Comparison of ENCODE assay signal across 14 cellular contexts in the genomic region with DNA sequence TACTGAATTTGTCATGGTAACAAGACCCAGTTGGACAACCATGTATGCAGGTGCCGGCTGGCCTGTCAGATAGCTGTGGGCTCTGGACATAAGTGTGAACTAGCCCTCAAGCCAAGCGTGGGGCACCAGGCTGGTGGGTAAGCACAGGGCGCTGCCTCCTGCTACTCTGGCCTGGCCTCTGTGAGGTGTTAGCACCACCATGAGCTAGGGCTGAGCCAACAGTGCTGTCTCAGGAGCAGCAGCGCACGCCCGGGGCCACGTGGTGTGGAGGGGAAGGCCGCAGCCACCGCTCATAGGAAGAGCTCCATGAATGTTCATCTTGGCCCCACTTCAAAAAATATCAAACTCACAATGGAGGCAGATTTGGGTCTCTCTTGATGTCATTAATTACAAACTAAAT. TPM values are rescaled to one million over a fixed set of nuclear protein-coding genes. Genes with fewer than 3 reads are reported as not detected.
DNase-seq lines count a peak whose midpoint lies in the region; ATAC-seq, FAIRE-seq and TF ChIP-seq lines count a peak whose summit lies in the region.
"Had no signal": no experiment of that assay in that cellular context is flagged by ENCODE, and none has a peak within 500 bp of the region (broad histone marks: within the 10 kb centered on the region; RNA-seq: fewer than 3 reads in every experiment).

No MANE protein-coding gene starts in this region.

- no peaks in the 10 kb centered on the region for H3K9me3 Mint-ChIP-seq in IgD-negative memory B cell
- no peaks in the 10 kb centered on the region for H3K9me3 Mint-ChIP-seq in astrocyte (ENCODE audit: unreplicated experiment)

- H3K36me3 Mint-ChIP-seq in IgD-negative memory B cell, result peaks cover 4% of the 10 kb centered on the region
- peaks cover 2% of the 10 kb centered on the region for H3K36me3 Mint-ChIP-seq in T-helper 17 cell (ENCODE audit: low read depth)
- H3K36me3 Mint-ChIP-seq in astrocyte (ENCODE audit: low read depth, unreplicated experiment), result peaks cover 3% of the 10 kb centered on the region

- H3K27ac Mint-ChIP-seq in IgD-negative memory B cell (peak overlapping the region in 2 of 3 donors; percentile 45 to 63), T-helper 17 cell (peak overlapping the region; percentile 97), astrocyte (ENCODE audit: unreplicated experiment) (peak overlapping the region; percentile 2)

- no peak overlapping the region for H3K4me3 ChIP-seq in astrocyte (ENCODE audit: insufficient read depth, low read depth, low read length)
- H3K4me3 ChIP-seq: MG63, testis had no signal

- DNase-seq in T-helper 17 cell (no peak), astrocyte (ENCODE audit: low read depth) (no peak), amniotic stem cell (lab: John Stamatoyannopoulos, UW) (no peak), SKM-1 (lab: John Stamatoyannopoulos, UW; ENCODE audit: unreplicated experiment) (no peak)
- DNase-seq in stimulated activated CD4-positive, alpha-beta T cell treated with anti-CD3 and anti-CD28 coated beads, Interleukin-2, amount 100 ng/mL, for 4 hours (ENCODE audit: low read depth), result peak; percentile 29
- DNase-seq: activated gamma-delta T cell, MG63, NCI-H2171 treated with DMSO at 0.1 percent for 48 hours, retina, testis had no signal

- no peaks in the 10 kb centered on the region for H3K27me3 ChIP-seq in astrocyte (ENCODE audit: insufficient read depth, low read length)
- H3K27me3 ChIP-seq: MG63, testis had no signal

- H3K4me1 Mint-ChIP-seq in IgD-negative memory B cell (peaks cover 21 to 31% (median 30%) of the 10 kb centered on the region in 3 donors), T-helper 17 cell (peaks cover 41% of the 10 kb centered on the region), astrocyte (ENCODE audit: low read depth, unreplicated experiment) (peaks cover 29% of the 10 kb centered on the region)

- H3K27me3 Mint-ChIP-seq in IgD-negative memory B cell (no peaks in the 10 kb centered on the region), T-helper 17 cell (no peaks in the 10 kb centered on the region), astrocyte (ENCODE audit: low read depth, unreplicated experiment) (no peaks in the 10 kb centered on the region)

- H3K9me3 ChIP-seq in T-helper 17 cell (ENCODE audit: control insufficient read depth, low read length, poor library complexity, severe bottlenecking) (no peaks in the 10 kb centered on the region), astrocyte (ENCODE audit: insufficient read depth, low read depth, low read length) (no peaks in the 10 kb centered on the region)
- H3K9me3 ChIP-seq: MG63, testis had no signal

- H3K79me2 ChIP-seq in astrocyte (ENCODE audit: insufficient read depth, low read length), result no peaks in the 10 kb centered on the region

- H3K36me3 ChIP-seq in astrocyte (ENCODE audit: insufficient read depth, low read length), result no peaks in the 10 kb centered on the region
- H3K36me3 ChIP-seq: MG63 had no signal

- H2AFZ ChIP-seq in astrocyte (ENCODE audit: low read depth, low read length), result no peak overlapping the region

- FAIRE-seq in astrocyte (lab: Jason Lieb, UNC), result no peak
- FAIRE-seq: colon, D721Med had no signal

- ATAC-seq in T-helper 17 cell, result no peak
- ATAC-seq in HG02759 (IDR thresholded peaks at IDR 0.05; ENCODE audit: unreplicated experiment), result no peak

- H3K4me3 Mint-ChIP-seq in IgD-negative memory B cell, result no peak overlapping the region
- H3K4me3 Mint-ChIP-seq in T-helper 17 cell, result peak overlapping the region; percentile 41
- no peak overlapping the region for H3K4me3 Mint-ChIP-seq in astrocyte (ENCODE audit: unreplicated experiment)

- H3K4me2 ChIP-seq in astrocyte (ENCODE audit: low read length), result no peak overlapping the region

- no peak overlapping the region for H3K27ac ChIP-seq in astrocyte (ENCODE audit: low read depth, low read length)
- H3K27ac ChIP-seq: testis had no signal

- H3K9ac ChIP-seq in astrocyte (ENCODE audit: low read length), result no peak overlapping the region

- H4K20me1 ChIP-seq in astrocyte (ENCODE audit: insufficient read depth, low read length), result no peaks in the 10 kb centered on the region

- peaks cover 33% of the 10 kb centered on the region for H3K4me1 ChIP-seq in astrocyte (ENCODE audit: insufficient read depth, low read length)

- no peak for TF ChIP-seq CTCF in astrocyte (IDR thresholded peaks at IDR 0.05; ENCODE audit: insufficient read depth, low read depth, low read length)

RNA-seq across cellular contexts. Expression of gene GNB1L, which starts 35.3 kb away (rescaled TPM):
- 15.3 TPM for polyA plus RNA-seq in IgD-negative memory B cell
- 1 to 10 TPM; 5.0 to 6.2 TPM for total RNA-seq in T-helper 17 cell
- 10.4 and 14.3 TPM in 2 replicates for total RNA-seq in astrocyte

RNA-seq across cellular contexts. Expression of gene RTL10, which starts 35.3 kb away (rescaled TPM):
- polyA plus RNA-seq in IgD-negative memory B cell, result 7.3 TPM
- total RNA-seq in T-helper 17 cell, result 10 to 100 TPM; 12.4 to 13.1 TPM
- 33.6 and 43.0 TPM in 2 replicates for total RNA-seq in astrocyte

RNA-seq across cellular contexts. Expression of gene COMT, which starts 51.6 kb away (rescaled TPM):
- polyA plus RNA-seq in IgD-negative memory B cell, result 85.3 TPM
- total RNA-seq in T-helper 17 cell, result 10 to 100 TPM; 28.2 to 37.3 TPM
- 116 and 120 TPM in 2 replicates for total RNA-seq in astrocyte

RNA-seq across cellular contexts. Expression of gene TXNRD2, which starts 51.7 kb away (rescaled TPM):
- 17.3 TPM for polyA plus RNA-seq in IgD-negative memory B cell
- total RNA-seq in T-helper 17 cell (10 to 100 TPM; 16.8 to 25.6 TPM), astrocyte (19.8 and 25.7 TPM in 2 replicates)

Comparison
In these comparisons a context has a peak if more than half of its experiments do, and no peak if none do; other contexts are left out.
1. H3K27ac Mint-ChIP-seq: peak in every context shown above with its lines; median percentile 97 in T-helper 17 cell; 54 in IgD-negative memory B cell; 2 in astrocyte.